ENCODE assay signal across 8 cellular contexts in genomic region chr19:32570081-32570785, GRCh38. TPM values are rescaled to one million over a fixed set of nuclear protein-coding genes. Genes with fewer than 3 reads are reported as not detected.
DNase-seq lines count a peak whose midpoint lies in the region; ATAC-seq and TF ChIP-seq lines count a peak whose summit lies in the region.

No MANE protein-coding gene starts in this region.

- TF ChIP-seq RAD21 in liver (IDR thresholded peaks at IDR 0.05), result peak; percentile 87 to 88

- CTCF ChIA-PET in AG04450 (lab: Charles Lee), result interaction anchor here (0.6 to 3.4 kb wide), 24 partner anchors 8 to 1910 kb away, joined by 3 to 65 read pairs (median 4); no protein-coding TSS in a partner anchor

- H3K27me3 ChIP-seq in AG04450 (ENCODE audit: control insufficient read depth, insufficient read depth, low read length) (no peaks in the 10 kb centered on the region), liver (ENCODE audit: control insufficient read depth in 4 of 4, insufficient read depth in 4 of 4, low read length in 3 of 4) (peaks cover 0 to 5% (median 0%) of the 10 kb centered on the region in 4 donors)

- no peak overlapping the region for H3K9ac ChIP-seq in liver (ENCODE audit: low read depth in 1 of 2, low read length in 2 of 2)

- ATAC-seq in stimulated activated effector memory CD8-positive, alpha-beta T cell treated with anti-CD3 and anti-CD28 coated beads, Interleukin-12 subunit alpha, Interleukin-12 subunit beta, amount 100 ng/mL, for 72 hours, result peak; percentile 71
- ATAC-seq in HG03108 (IDR thresholded peaks at IDR 0.05; ENCODE audit: unreplicated experiment), result no peak

- no peak overlapping the region for H3K27ac Mint-ChIP-seq in stimulated activated effector memory CD8-positive, alpha-beta T cell treated with anti-CD3 and anti-CD28 coated beads, Interleukin-12 subunit alpha, Interleukin-12 subunit beta, amount 100 ng/mL, for 72 hours

- no peaks in the 10 kb centered on the region for H3K9me3 Mint-ChIP-seq in stimulated activated effector memory CD8-positive, alpha-beta T cell treated with anti-CD3 and anti-CD28 coated beads, Interleukin-12 subunit alpha, Interleukin-12 subunit beta, amount 100 ng/mL, for 72 hours

- H3K27ac ChIP-seq in AG04450 (ENCODE audit: low read depth, low read length) (no peak overlapping the region), coronary artery (no peak overlapping the region), liver (ENCODE audit: low read depth in 1 of 2, low read length in 2 of 2) (no peak overlapping the region)

- H3K4me3 ChIP-seq in AG04450 (ENCODE audit: low read depth, low read length) (no peak overlapping the region), GM12875 (ENCODE audit: low read depth, low read length) (no peak overlapping the region), coronary artery (no peak overlapping the region), liver (ENCODE audit: low read depth in 1 of 3, low read length in 3 of 3) (no peak overlapping the region)

- no peaks in the 10 kb centered on the region for H3K36me3 ChIP-seq in liver (ENCODE audit: control insufficient read depth in 4 of 4, insufficient read depth in 3 of 4, low read depth in 1 of 4, low read length in 3 of 4)

- peaks cover 16% of the 10 kb centered on the region for H3K4me1 Mint-ChIP-seq in stimulated activated effector memory CD8-positive, alpha-beta T cell treated with anti-CD3 and anti-CD28 coated beads, Interleukin-12 subunit alpha, Interleukin-12 subunit beta, amount 100 ng/mL, for 72 hours

- POLR2A ChIA-PET in AG04450 (lab: Yijun Ruan, JAX), result interaction anchor here (0.7 kb wide), 1 partner anchor 108 kb away, joined by 6 read pairs; no protein-coding TSS in a partner anchor

- peak; percentile 79 for TF ChIP-seq CTCF in AG04450 (IDR thresholded peaks at IDR 0.05; ENCODE audit: low read depth, low read length)
- peak; percentile 59 for TF ChIP-seq CTCF in GM12875 (IDR thresholded peaks at IDR 0.05; ENCODE audit: borderline replicate concordance, insufficient read depth, low read depth, low read length)
- TF ChIP-seq CTCF in coronary artery (IDR thresholded peaks at IDR 0.05), result peak; percentile 18
- peak; percentile 57 for TF ChIP-seq CTCF in liver (IDR thresholded peaks at IDR 0.05; ENCODE audit: low read depth, low read length, missing input control)

- H3K4me3 Mint-ChIP-seq in stimulated activated effector memory CD8-positive, alpha-beta T cell treated with anti-CD3 and anti-CD28 coated beads, Interleukin-12 subunit alpha, Interleukin-12 subunit beta, amount 100 ng/mL, for 72 hours, result no peak overlapping the region

- no peaks in the 10 kb centered on the region for H3K4me1 ChIP-seq in liver (ENCODE audit: control insufficient read depth in 4 of 4, insufficient read depth in 4 of 4, low read length in 3 of 4)

- H3K36me3 Mint-ChIP-seq in stimulated activated effector memory CD8-positive, alpha-beta T cell treated with anti-CD3 and anti-CD28 coated beads, Interleukin-12 subunit alpha, Interleukin-12 subunit beta, amount 100 ng/mL, for 72 hours, result no peaks in the 10 kb centered on the region

- H3K9me3 ChIP-seq in AG04450 (ENCODE audit: control insufficient read depth, insufficient read depth, low read length), result no peaks in the 10 kb centered on the region; the same call in 1 of the 2 replicates
- no peaks in the 10 kb centered on the region for H3K9me3 ChIP-seq in liver (ENCODE audit: control insufficient read depth in 4 of 4, low read length in 3 of 4)

- DNase-seq in AG04450 (ENCODE audit: low read depth, low spot score), result peak; percentile 18
- peak; percentile 69 for DNase-seq in NCI-H2107 treated with DMSO at 0.1 percent for 48 hours (lab: John Stamatoyannopoulos, UW; ENCODE audit: unreplicated experiment)
- peak; percentile 44 for DNase-seq in UCSD-AML1 (lab: John Stamatoyannopoulos, UW; ENCODE audit: unreplicated experiment)
- DNase-seq in coronary artery (ENCODE audit: low spot score), result peak; percentile 33
- DNase-seq in stimulated activated effector memory CD8-positive, alpha-beta T cell treated with anti-CD3 and anti-CD28 coated beads, Interleukin-12 subunit alpha, Interleukin-12 subunit beta, amount 100 ng/mL, for 72 hours (ENCODE audit: low spot score in 2 of 2), result no peak

- WGBS in liver, result 39% methylated on average over 15 of the region's 15 CpGs

TF ChIP-seq in liver, 16 proteins besides CTCF, POLR2A, EP300 and RAD21:
- TF ChIP-seq SP1 (IDR thresholded peaks at IDR 0.05), result no peak
- TF ChIP-seq YY1 (IDR thresholded peaks at IDR 0.05), result no peak
- TF ChIP-seq RXRA (IDR thresholded peaks at IDR 0.05), result no peak
- TF ChIP-seq FOXA1 (IDR thresholded peaks at IDR 0.05), result no peak
- TF ChIP-seq EGR1 (IDR thresholded peaks at IDR 0.05; ENCODE audit: low read depth in 2 of 2), result no peak

RNA-seq across cellular contexts. Expression of gene PDCD5, which starts 10.8 kb away (rescaled TPM):
- polyA plus RNA-seq in AG04450 (2011; rRNA removed) (91.0 and 124 TPM in 2 replicates), liver (10 to 100 TPM; 46.7 to 90.8 TPM)
- polyA minus RNA-seq in AG04450 (2011; rRNA and poly(A)+ RNA removed), result 10.9 and 15.3 TPM in 2 replicates
- 10 to 100 TPM; 25.4 to 25.8 TPM for total RNA-seq in liver

Comparison
In these comparisons a context has a peak if more than half of its experiments do, and no peak if none do; other contexts are left out.
1. DNase-seq: peak in AG04450 (single experiment), NCI-H2107 treated with DMSO at 0.1 percent for 48 hours (single experiment), UCSD-AML1 (single experiment) and coronary artery (single experiment); none in stimulated activated effector memory CD8-positive, alpha-beta T cell treated with anti-CD3 and anti-CD28 coated beads, Interleukin-12 subunit alpha, Interleukin-12 subunit beta, amount 100 ng/mL, for 72 hours (0 of 2).
2. CTCF ChIP-seq: peak in every context shown above with its lines; median percentile 79 in AG04450; 59 in GM12875; 57 in liver; 18 in coronary artery.